In genomic region chr19:8004001-8004400, GRCh38 we compare ENCODE assay signal across 9 cellular contexts. TPM values are rescaled to one million over a fixed set of nuclear protein-coding genes. Genes with fewer than 3 reads are reported as not detected.
DNase-seq lines count a peak whose midpoint lies in the region; TF ChIP-seq lines count a peak whose summit lies in the region.
"Had no signal": no experiment of that assay in that cellular context is flagged by ENCODE, and none has a peak within 500 bp of the region (broad histone marks: within the 10 kb centered on the region; RNA-seq: fewer than 3 reads in every experiment).

No MANE protein-coding gene starts in this region.

- H3K9me3 ChIP-seq in liver (ENCODE audit: control insufficient read depth in 4 of 4, low read length in 3 of 4) (no peaks in the 10 kb centered on the region), tibial artery (no peaks in the 10 kb centered on the region)

- no peaks in the 10 kb centered on the region for H3K27me3 ChIP-seq in liver (ENCODE audit: control insufficient read depth in 4 of 4, insufficient read depth in 4 of 4, low read length in 3 of 4)
- no peaks in the 10 kb centered on the region for H3K27me3 ChIP-seq in tibial artery

- H3K27ac Mint-ChIP-seq in activated naive CD4-positive, alpha-beta T cell treated with anti-CD3 and anti-CD28 coated beads, Interleukin-2, amount 10 ng/mL, durations not matched to agents 7 days and 5 days, result peak overlapping the region; percentile 89
- H3K27ac Mint-ChIP-seq in activated naive CD8-positive, alpha-beta T cell treated with anti-CD3 and anti-CD28 coated beads for 36 hours, result peak overlapping the region; percentile 87

- no peak for DNase-seq in activated naive CD4-positive, alpha-beta T cell treated with anti-CD3 and anti-CD28 coated beads, Interleukin-2, amount 10 ng/mL, durations not matched to agents 7 days and 5 days
- DNase-seq in activated naive CD4-positive, alpha-beta T cell treated with anti-CD3 and anti-CD28 coated beads, Interleukin-2, amount 50 U/mL, for 16 hours, result no peak
- no peak for DNase-seq in activated naive CD8-positive, alpha-beta T cell treated with anti-CD3 and anti-CD28 coated beads for 36 hours
- DNase-seq in tibial artery, result no peak
- no peak for DNase-seq in lower leg skin (ENCODE audit: low spot score in 2 of 2)
- no peak for DNase-seq in NCI-H345 (lab: John Stamatoyannopoulos, UW)
- DNase-seq in GM10248 (ENCODE audit: extremely low spot score), result no peak
- DNase-seq: DMS153 had no signal

- intact Hi-C loops in tibial artery (cut with DNase I; ENCODE audit: low total_unique reads) (loop anchor here (5.0 to 10.0 kb wide), 2 partner anchors 59 to 87 kb away; partner anchors contain the start of gene TIMM44), lower leg skin (cut with DNase I; ENCODE audit: low total_unique reads) (loop anchor here (10.0 kb wide), 1 partner anchor 149 kb away; no protein-coding TSS in a partner anchor)

- H3K9ac ChIP-seq in liver (ENCODE audit: low read depth in 1 of 2, low read length in 2 of 2), result no peak overlapping the region

- H3K27ac ChIP-seq in liver (ENCODE audit: low read depth in 1 of 2, low read length in 2 of 2), result no peak overlapping the region
- no peak overlapping the region for H3K27ac ChIP-seq in tibial artery

- CTCF ChIA-PET in activated naive CD4-positive, alpha-beta T cell treated with anti-CD3 and anti-CD28 coated beads, Interleukin-2, amount 10 ng/mL, durations not matched to agents 7 days and 5 days (lab: Charles Lee), result interaction anchor here (0.6 kb wide), 1 partner anchor 686 kb away, joined by 3 read pairs; no protein-coding TSS in a partner anchor
- CTCF ChIA-PET in GM10248 (lab: Yijun Ruan, JAX), result interaction anchor here (1.0 to 2.8 kb wide), 4 partner anchors 9 to 60 kb away, joined by 4 to 27 read pairs (median 12); partner anchors contain the start of gene TIMM44

- H3K4me1 ChIP-seq in liver (ENCODE audit: control insufficient read depth in 4 of 4, insufficient read depth in 4 of 4, low read length in 3 of 4), result peaks cover 13 to 54% (median 47%) of the 10 kb centered on the region in 4 donors
- H3K4me1 ChIP-seq in tibial artery, result peaks cover 0 to 60% (median 37%) of the 10 kb centered on the region in 4 donors

- POLR2A ChIA-PET in GM10248 (lab: Yijun Ruan, JAX), result no interaction called here

- TF ChIP-seq CTCF in liver (IDR thresholded peaks at IDR 0.05; ENCODE audit: low read depth, low read length, missing input control) (no peak), tibial artery (IDR thresholded peaks at IDR 0.05) (no peak), lower leg skin (IDR thresholded peaks at IDR 0.05) (no peak), GM10248 (IDR thresholded peaks at IDR 0.05; ENCODE audit: control extremely low read depth, extremely low read depth, low read depth, missing control alignments) (no peak)

- H3K4me3 Mint-ChIP-seq in activated naive CD4-positive, alpha-beta T cell treated with anti-CD3 and anti-CD28 coated beads, Interleukin-2, amount 10 ng/mL, durations not matched to agents 7 days and 5 days, result peak overlapping the region; percentile 97
- peak overlapping the region; percentile 97 for H3K4me3 Mint-ChIP-seq in activated naive CD8-positive, alpha-beta T cell treated with anti-CD3 and anti-CD28 coated beads for 36 hours

- 66% methylated on average over 6 of the region's 6 CpGs for WGBS in liver
- 62% methylated on average over 6 of the region's 6 CpGs for WGBS in lower leg skin, 2 donors

- H3K4me3 ChIP-seq in liver (ENCODE audit: low read depth in 1 of 3, low read length in 3 of 3) (peak overlapping the region in 2 of 3 donors; percentile 70 to 94), tibial artery (peak overlapping the region; percentile 92 to 94), lower leg skin (ENCODE audit: low read depth, poor library complexity, severe bottlenecking) (no peak overlapping the region)

- H3K36me3 ChIP-seq in liver (ENCODE audit: control insufficient read depth in 4 of 4, insufficient read depth in 3 of 4, low read depth in 1 of 4, low read length in 3 of 4) (no peaks in the 10 kb centered on the region), tibial artery (peaks cover 0 to 8% (median 0%) of the 10 kb centered on the region in 3 donors)

- TF ChIP-seq RAD21 in liver (IDR thresholded peaks at IDR 0.05), result no peak

- peaks cover 36% of the 10 kb centered on the region for H3K4me1 Mint-ChIP-seq in activated naive CD4-positive, alpha-beta T cell treated with anti-CD3 and anti-CD28 coated beads, Interleukin-2, amount 10 ng/mL, durations not matched to agents 7 days and 5 days
- peaks cover 40% of the 10 kb centered on the region for H3K4me1 Mint-ChIP-seq in activated naive CD8-positive, alpha-beta T cell treated with anti-CD3 and anti-CD28 coated beads for 36 hours

- no peaks in the 10 kb centered on the region for H3K27me3 Mint-ChIP-seq in activated naive CD4-positive, alpha-beta T cell treated with anti-CD3 and anti-CD28 coated beads, Interleukin-2, amount 10 ng/mL, durations not matched to agents 7 days and 5 days
- H3K27me3 Mint-ChIP-seq in activated naive CD8-positive, alpha-beta T cell treated with anti-CD3 and anti-CD28 coated beads for 36 hours, result no peaks in the 10 kb centered on the region

- no peak for TF ChIP-seq POLR2A in lower leg skin (IDR thresholded peaks at IDR 0.05)

- H3K9me3 Mint-ChIP-seq in activated naive CD4-positive, alpha-beta T cell treated with anti-CD3 and anti-CD28 coated beads, Interleukin-2, amount 10 ng/mL, durations not matched to agents 7 days and 5 days, result no peaks in the 10 kb centered on the region
- H3K9me3 Mint-ChIP-seq in activated naive CD8-positive, alpha-beta T cell treated with anti-CD3 and anti-CD28 coated beads for 36 hours, result no peaks in the 10 kb centered on the region

- peaks cover 10% of the 10 kb centered on the region for H3K36me3 Mint-ChIP-seq in activated naive CD4-positive, alpha-beta T cell treated with anti-CD3 and anti-CD28 coated beads, Interleukin-2, amount 10 ng/mL, durations not matched to agents 7 days and 5 days
- peaks cover 24% of the 10 kb centered on the region for H3K36me3 Mint-ChIP-seq in activated naive CD8-positive, alpha-beta T cell treated with anti-CD3 and anti-CD28 coated beads for 36 hours

TF ChIP-seq in liver, 16 proteins besides CTCF, POLR2A, EP300 and RAD21:
- TF ChIP-seq JUND (IDR thresholded peaks at IDR 0.05) (no peak), TAF1 (conservative IDR thresholded peaks at IDR 0.05) (no peak)

RNA-seq across cellular contexts. Expression of gene ELAVL1, which starts 1.4 kb away (rescaled TPM):
- total RNA-seq in activated naive CD8-positive, alpha-beta T cell treated with anti-CD3 and anti-CD28 coated beads for 36 hours, result 100 to 1,000 TPM; 169 to 172 TPM
- total RNA-seq in liver (10 to 100 TPM; 21.2 to 33.7 TPM), lower leg skin (10 to 100 TPM; 24.8 to 49.2 (median 30.9) TPM)
- polyA plus RNA-seq in liver, result 10 to 100 TPM; 14.4 to 17.0 TPM

RNA-seq across cellular contexts. Expression of gene CCL25, which starts 48.6 kb away (rescaled TPM):
- total RNA-seq in activated naive CD8-positive, alpha-beta T cell treated with anti-CD3 and anti-CD28 coated beads for 36 hours, result 1 to 10 TPM in 1 of 2 experiments, under 1 TPM in 1; 0.30 to 1.2 TPM
- total RNA-seq in liver, result not detected
- not detected for polyA plus RNA-seq in liver
- total RNA-seq in lower leg skin, result under 1 TPM in 1 of 4 donors, not detected in 3; 0.81 TPM
